ENCODE assay signal across 27 cellular contexts in genomic region chr2:237882510-237883481, GRCh38. TPM values are rescaled to one million over a fixed set of nuclear protein-coding genes. Genes with fewer than 3 reads are reported as not detected.
DNase-seq lines count a peak whose midpoint lies in the region; ATAC-seq and TF ChIP-seq lines count a peak whose summit lies in the region.
"Had no signal": no experiment of that assay in that cellular context is flagged by ENCODE, and none has a peak within 500 bp of the region (broad histone marks: within the 10 kb centered on the region; RNA-seq: fewer than 3 reads in every experiment).

No MANE protein-coding gene starts in this region.

- H3K27me3 ChIP-seq in heart right ventricle (no peaks in the 10 kb centered on the region), right atrium auricular region (no peaks in the 10 kb centered on the region), rectal smooth muscle tissue (ENCODE audit: control insufficient read depth, insufficient read depth, low read length) (no peaks in the 10 kb centered on the region), aorta (ENCODE audit: control insufficient read depth in 1 of 2, insufficient read depth in 2 of 2, low read length in 1 of 2) (no peaks in the 10 kb centered on the region)
- H3K27me3 ChIP-seq: breast epithelium, colonic mucosa, SJSA1, tibial nerve had no signal

- H3K4me1 ChIP-seq in heart right ventricle (peaks cover 10 to 48% (median 24%) of the 10 kb centered on the region in 9 donors), right atrium auricular region (peaks cover 0 to 47% of the 10 kb centered on the region in 2 donors), rectal smooth muscle tissue (ENCODE audit: control insufficient read depth, insufficient read depth, low read length) (peaks cover 46% of the 10 kb centered on the region), aorta (ENCODE audit: control insufficient read depth in 1 of 2, insufficient read depth in 2 of 2, low read length in 2 of 2) (no peaks in the 10 kb centered on the region)
- H3K4me1 ChIP-seq: A549, breast epithelium, colonic mucosa had no signal

- 74 to 86% methylated on average over 20 of the region's 20 CpGs for WGBS in heart right ventricle, 2 donors
- 85 to 91% methylated on average over 19 to 20 of the region's 20 CpGs for WGBS in aorta, 2 donors

- H3K27ac ChIP-seq in heart right ventricle, result peak overlapping the region in 8 of 10 donors; percentile 57 to 75 (median 64)
- H3K27ac ChIP-seq in right atrium auricular region, result peak overlapping the region; percentile 87 to 89
- H3K27ac ChIP-seq in rectal smooth muscle tissue (ENCODE audit: low read depth, low read length), result peak overlapping the region; percentile 99
- H3K27ac ChIP-seq in aorta (ENCODE audit: low read depth in 1 of 2, low read length in 2 of 2), result peak overlapping the region in 1 of 2 donors; percentile 1
- H3K27ac ChIP-seq: A549, breast epithelium, colonic mucosa, KMS-11, PC-9, SJSA1, tibial nerve had no signal

- TF ChIP-seq CTCF in heart right ventricle (IDR thresholded peaks at IDR 0.05), result no peak
- no peak for TF ChIP-seq CTCF in right atrium auricular region (IDR thresholded peaks at IDR 0.05)
- no peak for TF ChIP-seq CTCF in endothelial cell (IDR thresholded peaks at IDR 0.05; ENCODE audit: unreplicated experiment)

- intact Hi-C loops in heart right ventricle (cut with DNase I), result no loop called here
- intact Hi-C loops in cardiac septum (cut with DNase I), result no loop called here
- intact Hi-C loops in aorta (cut with DNase I), result no loop called here

- peaks cover 0 to 12% (median 0%) of the 10 kb centered on the region in 9 donors for H3K36me3 ChIP-seq in heart right ventricle
- peaks cover 15% of the 10 kb centered on the region for H3K36me3 ChIP-seq in right atrium auricular region
- H3K36me3 ChIP-seq in rectal smooth muscle tissue (ENCODE audit: control insufficient read depth, insufficient read depth, low read length), result no peaks in the 10 kb centered on the region
- no peaks in the 10 kb centered on the region for H3K36me3 ChIP-seq in aorta (ENCODE audit: control insufficient read depth in 1 of 2, insufficient read depth in 2 of 2, low read length in 1 of 2)
- H3K36me3 ChIP-seq: breast epithelium, colonic mucosa, SJSA1, tibial nerve had no signal

- peaks cover 8% of the 10 kb centered on the region for H3K27me3 Mint-ChIP-seq in endothelial cell (ENCODE audit: unreplicated experiment)

- H3K9me3 Mint-ChIP-seq in endothelial cell (ENCODE audit: unreplicated experiment), result no peaks in the 10 kb centered on the region

- H3K27ac Mint-ChIP-seq in endothelial cell (ENCODE audit: unreplicated experiment), result no peak overlapping the region
- H3K27ac Mint-ChIP-seq: activated CD8-positive, alpha-beta T cell treated with anti-CD3 and anti-CD28 coated beads, Interleukin-2, amount 10 ng/mL, durations not matched to agents 7 days and 5 days; memory B cell had no signal

- no peak for ATAC-seq in heart right ventricle
- ATAC-seq in aorta (ENCODE audit: low FRiP score), result no peak
- no peak for ATAC-seq in HG03354 (IDR thresholded peaks at IDR 0.05; ENCODE audit: poor library complexity, severe bottlenecking, unreplicated experiment)
- ATAC-seq in HG03439 (IDR thresholded peaks at IDR 0.05; ENCODE audit: unreplicated experiment), result no peak
- ATAC-seq: A549; activated CD8-positive, alpha-beta T cell treated with anti-CD3 and anti-CD28 coated beads, Interleukin-2, amount 10 ng/mL, durations not matched to agents 7 days and 5 days had no signal

- H3K4me3 Mint-ChIP-seq in endothelial cell (ENCODE audit: unreplicated experiment), result no peak overlapping the region
- H3K4me3 Mint-ChIP-seq: activated CD8-positive, alpha-beta T cell treated with anti-CD3 and anti-CD28 coated beads, Interleukin-2, amount 10 ng/mL, durations not matched to agents 7 days and 5 days; memory B cell had no signal

- H3K9me3 ChIP-seq in heart right ventricle (peaks cover 0 to 3% (median 0%) of the 10 kb centered on the region in 11 donors), right atrium auricular region (no peaks in the 10 kb centered on the region), aorta (ENCODE audit: control insufficient read depth, low read length) (no peaks in the 10 kb centered on the region)
- H3K9me3 ChIP-seq: A549, breast epithelium, colonic mucosa, SJSA1, tibial nerve had no signal

- DNase-seq in heart right ventricle (no peak), cardiac septum (ENCODE audit: low spot score) (no peak), right atrium auricular region (ENCODE audit: low spot score) (no peak), aorta (peak; percentile 40 to 79), endothelial cell (ENCODE audit: low spot score) (no peak)
- DNase-seq: activated CD4-positive, alpha-beta T cell treated with anti-CD3 and anti-CD28 coated beads for 1 hour; activated CD8-positive, alpha-beta T cell treated with anti-CD3 and anti-CD28 coated beads, Interleukin-2, amount 10 ng/mL, durations not matched to agents 7 days and 5 days; activated T-cell treated with anti-CD3 and anti-CD28 coated beads for 4 hours; colonic mucosa; NCI-H146; NCI-H510A treated with DMSO at 0.1 percent for 48 hours; NK-92 treated with Interleukin-12 subunit alpha and Interleukin-12 subunit beta, amount 100 ng/mL, for 24 hours; occipital lobe; PC-9; stimulated activated CD4-positive, alpha-beta T cell treated with anti-CD3 and anti-CD28 coated beads, Interleukin-4, amount 100 ng/mL, for 4 hours; stimulated activated naive CD4-positive, alpha-beta T cell treated with Interleukin-2 at 50 U/mL for 16 hours; T-helper 1 cell had no signal

- H3K4me1 Mint-ChIP-seq in endothelial cell (ENCODE audit: unreplicated experiment), result no peaks in the 10 kb centered on the region
- H3K4me1 Mint-ChIP-seq: memory B cell had no signal

- H3K9ac ChIP-seq in rectal smooth muscle tissue (ENCODE audit: low read length), result no peak overlapping the region
- H3K9ac ChIP-seq: KMS-11 had no signal

- no peak overlapping the region for H3K4me3 ChIP-seq in heart right ventricle
- no peak overlapping the region for H3K4me3 ChIP-seq in right atrium auricular region
- H3K4me3 ChIP-seq in rectal smooth muscle tissue (ENCODE audit: low read length), result no peak overlapping the region
- no peak overlapping the region for H3K4me3 ChIP-seq in aorta (ENCODE audit: low read length in 2 of 2)
- H3K4me3 ChIP-seq: A549, breast epithelium, colonic mucosa, PC-9, SJSA1, tibial nerve had no signal

- H3K36me3 Mint-ChIP-seq in endothelial cell (ENCODE audit: low read depth, unreplicated experiment), result no peaks in the 10 kb centered on the region
- H3K36me3 Mint-ChIP-seq: memory B cell had no signal

RNA-seq across cellular contexts. Expression of gene RAMP1, which starts 23.4 kb away (rescaled TPM):
- total RNA-seq in heart right ventricle, result 100 to 1,000 TPM in 8 of 10 donors, 10 to 100 TPM in 2; 52.7 to 428 (median 162) TPM
- polyA plus RNA-seq in heart right ventricle, result 1,000 to 10,000 TPM in 1 of 2 donors, 100 to 1,000 TPM in 1; 288 to 1,549 TPM
- total RNA-seq in cardiac septum, result 253 TPM
- total RNA-seq in right atrium auricular region, result 100 to 1,000 TPM; 239 to 275 TPM
- 100 to 1,000 TPM; 109 to 230 TPM for total RNA-seq in aorta
- polyA plus RNA-seq in aorta, result 100 to 1,000 TPM; 328 to 423 TPM
- total RNA-seq in endothelial cell (ENCODE audit: unreplicated experiment), result 2.2 TPM
- total RNA-seq: HT1080 had no signal
- polyA plus RNA-seq: A549 had no signal

Comparison
In these comparisons a context has a peak if more than half of its experiments do, and no peak if none do; other contexts are left out.
1. DNase-seq: peak in aorta (2 of 2); none in heart right ventricle (0 of 2), cardiac septum (single experiment), right atrium auricular region (single experiment) and endothelial cell (single experiment).
2. RNA of gene RAMP1, which starts 23.4 kb away (total RNA-seq): 239 to 275 TPM in right atrium auricular region, 253 TPM in cardiac septum (single experiment), 109 to 230 TPM in aorta and 52.7 to 428 TPM in heart right ventricle; 2.2 TPM in endothelial cell (single experiment); every median in the first group is over 10 times any median in the second.